Comparison of ENCODE assay signal across 8 cellular contexts in the genomic region with DNA sequence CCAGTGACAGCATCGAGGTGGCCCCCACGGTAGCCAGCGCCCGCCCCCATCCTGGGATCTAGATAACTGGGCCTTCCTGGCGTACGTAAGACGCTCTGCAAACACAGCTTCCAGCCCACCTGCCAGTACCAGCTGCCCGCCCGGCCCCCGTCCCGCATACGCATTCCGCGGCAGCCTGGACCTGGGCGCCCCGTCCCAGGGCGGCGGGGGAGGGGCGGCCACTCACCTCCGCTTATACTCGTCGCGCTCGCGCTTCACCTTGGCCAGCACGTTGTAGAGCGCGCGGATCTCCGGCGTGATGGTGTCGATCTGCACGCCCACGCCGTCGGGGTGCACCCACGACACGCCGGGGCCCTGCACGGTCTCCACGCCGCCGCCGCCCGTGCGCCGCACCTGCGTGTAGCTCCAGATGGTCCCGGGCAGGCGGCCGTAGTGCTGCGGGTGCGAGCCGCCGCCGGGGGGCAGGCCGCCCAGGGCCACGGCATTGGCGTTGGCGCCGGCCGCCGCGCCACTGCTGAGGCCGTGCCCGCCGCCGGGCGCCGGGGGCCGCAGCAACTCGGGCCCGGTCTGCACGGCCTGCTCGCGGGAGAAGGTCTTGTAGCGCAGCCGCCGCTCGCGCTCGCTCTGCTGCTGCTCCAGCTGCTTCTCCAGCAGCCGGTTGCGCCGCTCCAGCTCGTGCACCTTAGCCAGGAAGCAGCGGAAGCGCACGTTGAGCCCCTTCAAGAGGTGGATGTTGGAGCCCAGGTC. TPM values are rescaled to one million over a fixed set of nuclear protein-coding genes. Genes with fewer than 3 reads are reported as not detected.
DNase-seq lines count a peak whose midpoint lies in the region; ATAC-seq and TF ChIP-seq lines count a peak whose summit lies in the region.

No MANE protein-coding gene starts in this region.

- WGBS in H9 (ENCODE audit: extremely low coverage, insufficient read length, low lambda C conversion rate) = no CpG with 5 or more reads among the region's 89 CpGs

- peak overlapping the region; percentile 62 to 83 for H3K4me3 Mint-ChIP-seq in H9
- H3K4me3 Mint-ChIP-seq in natural killer cell treated with Interleukin-12 subunit alpha and Interleukin-12 subunit beta and Interleukin-15 and Interleukin-18, amount 100 ng/mL, for 72 hours = peak overlapping the region; percentile 92

- H3K23ac ChIP-seq in H9 (ENCODE audit: insufficient read length, low read depth, low read length) = no peak overlapping the region

- ATAC-seq in natural killer cell treated with Interleukin-12 subunit alpha and Interleukin-12 subunit beta and Interleukin-15 and Interleukin-18, amount 100 ng/mL, for 72 hours = peak in 1 of 2 donors; percentile 0
- ATAC-seq in HG03565 (IDR thresholded peaks at IDR 0.05; ENCODE audit: unreplicated experiment) = no peak

- no peak overlapping the region for H2AK5ac ChIP-seq in H9 (ENCODE audit: insufficient read length, low read length)

- H3K4me1 Mint-ChIP-seq in H9 = peaks cover 12 to 27% of the 10 kb centered on the region in 2 experiments
- H3K4me1 Mint-ChIP-seq in natural killer cell treated with Interleukin-12 subunit alpha and Interleukin-12 subunit beta and Interleukin-15 and Interleukin-18, amount 100 ng/mL, for 72 hours (ENCODE audit: low read depth in 2 of 2) = peaks cover 46 to 52% of the 10 kb centered on the region in 2 donors

- TF ChIP-seq CTCF in H9 (conservative IDR thresholded peaks at IDR 0.05) = no peak; the same call in 2 of the 3 replicates
- no peak for TF ChIP-seq CTCF in epithelial cell of esophagus (IDR thresholded peaks at IDR 0.05; ENCODE audit: insufficient read depth, low read depth, low read length, missing control alignments)

- no peak overlapping the region for H4K8ac ChIP-seq in H9 (replicated peaks; ENCODE audit: insufficient read length, low read depth, low read length)

- H3K18ac ChIP-seq in H9 (ENCODE audit: insufficient read length, low read depth, low read length) = no peak overlapping the region

- peak overlapping the region; percentile 97 for H3K4me3 ChIP-seq in epithelial cell of esophagus (ENCODE audit: low read length)

- no peak overlapping the region for H2AFZ ChIP-seq in H9 (ENCODE audit: low read length)

- H3K14ac ChIP-seq in H9 (ENCODE audit: insufficient read depth, low read length) = peak overlapping the region; percentile 76; the same call in 1 of the 2 replicates

- no peak overlapping the region for H3K27ac ChIP-seq in H9 (ENCODE audit: insufficient read length, low read depth, low read length)

- H3K9me3 Mint-ChIP-seq in H9 = no peaks in the 10 kb centered on the region
- H3K9me3 Mint-ChIP-seq in natural killer cell treated with Interleukin-12 subunit alpha and Interleukin-12 subunit beta and Interleukin-15 and Interleukin-18, amount 100 ng/mL, for 72 hours = no peaks in the 10 kb centered on the region

- H2BK5ac ChIP-seq in H9 (ENCODE audit: insufficient read length, low read length) = no peak overlapping the region

- H4K91ac ChIP-seq in H9 (ENCODE audit: insufficient read length, low read depth, low read length) = no peak overlapping the region

- H3K27me3 ChIP-seq in H9 (ENCODE audit: insufficient read depth, low read length) = peaks cover 5% of the 10 kb centered on the region; the same call in 1 of the 2 replicates

- no peaks in the 10 kb centered on the region for H3K9me3 ChIP-seq in H9 (ENCODE audit: control insufficient read depth, low read depth, low read length)

- H2BK20ac ChIP-seq in H9 (ENCODE audit: low read depth, low read length, poor library complexity, severe bottlenecking) = no peak overlapping the region

- H4K5ac ChIP-seq in H9 (ENCODE audit: insufficient read length, low read depth, low read length) = no peak overlapping the region

- no peak overlapping the region for H3K27ac Mint-ChIP-seq in H9
- H3K27ac Mint-ChIP-seq in natural killer cell treated with Interleukin-12 subunit alpha and Interleukin-12 subunit beta and Interleukin-15 and Interleukin-18, amount 100 ng/mL, for 72 hours = peak overlapping the region; percentile 60 to 100

- no peaks in the 10 kb centered on the region for H4K20me1 ChIP-seq in H9 (ENCODE audit: control insufficient read depth, insufficient read depth, insufficient read length)

- no peak overlapping the region for H3K4ac ChIP-seq in H9 (ENCODE audit: low read depth, low read length)

- H2BK12ac ChIP-seq in H9 (ENCODE audit: insufficient read length, low read depth, low read length) = no peak overlapping the region

- no peak overlapping the region for H3K56ac ChIP-seq in H9 (ENCODE audit: insufficient read length, low read depth, low read length)

- no peak overlapping the region for H2BK15ac ChIP-seq in H9 (ENCODE audit: low read depth, low read length)

- DNase-seq in EH (ENCODE audit: low read depth) (peak; percentile 42), H9 (peak; percentile 62), NCI-H1048 (lab: John Stamatoyannopoulos, UW) (peak; percentile 12), epithelial cell of esophagus (ENCODE audit: low read depth) (peak; percentile 52), ureter (ENCODE audit: low spot score) (peak; percentile 65)
- peak; percentile 33 to 41 for DNase-seq in activated CD8-positive, alpha-beta memory T cell treated with anti-CD3 and anti-CD28 coated beads for 4 hours (ENCODE audit: low read depth in 2 of 2)
- DNase-seq in natural killer cell treated with Interleukin-12 subunit alpha and Interleukin-12 subunit beta and Interleukin-15 and Interleukin-18, amount 100 ng/mL, for 72 hours (ENCODE audit: low spot score) = no peak

- H3K4me2 ChIP-seq in H9 (ENCODE audit: insufficient read depth, insufficient read length, low read length) = peak overlapping the region; percentile 68

- H3K36me3 Mint-ChIP-seq in H9 (ENCODE audit: insufficient read depth in 1 of 3, low read depth in 3 of 3) = no peaks in the 10 kb centered on the region; a peak in 1 of 7 replicates
- H3K36me3 Mint-ChIP-seq in natural killer cell treated with Interleukin-12 subunit alpha and Interleukin-12 subunit beta and Interleukin-15 and Interleukin-18, amount 100 ng/mL, for 72 hours = peaks cover 5% of the 10 kb centered on the region

- no peak overlapping the region for H3K9ac ChIP-seq in H9 (ENCODE audit: extremely low read depth, insufficient read length, low read length)

- peaks cover 5% of the 10 kb centered on the region for H3K23me2 ChIP-seq in H9 (ENCODE audit: insufficient read length, low read depth, low read length, poor library complexity, severe bottlenecking)

- peaks cover 60% of the 10 kb centered on the region for H3K27me3 Mint-ChIP-seq in H9 (ENCODE audit: low read depth)
- peaks cover 0 to 7% of the 10 kb centered on the region in 2 donors for H3K27me3 Mint-ChIP-seq in natural killer cell treated with Interleukin-12 subunit alpha and Interleukin-12 subunit beta and Interleukin-15 and Interleukin-18, amount 100 ng/mL, for 72 hours

- no peaks in the 10 kb centered on the region for H3K79me2 ChIP-seq in H9 (ENCODE audit: insufficient read depth, low read length)

- H3K79me1 ChIP-seq in H9 (ENCODE audit: insufficient read depth, low read depth, low read length, poor library complexity, severe bottlenecking) = no peaks in the 10 kb centered on the region

- H2BK120ac ChIP-seq in H9 (ENCODE audit: low read depth, low read length, poor library complexity, severe bottlenecking) = no peak overlapping the region

- H3K4me1 ChIP-seq in H9 (ENCODE audit: insufficient read depth, low read length) = no peaks in the 10 kb centered on the region; the same call in 1 of the 2 replicates

- H3T11ph ChIP-seq in H9 (ENCODE audit: low read length) = no peak overlapping the region

RNA-seq across cellular contexts. Expression of a gene that starts 0.9 kb away (rescaled TPM):
- total RNA-seq in H9 (2021) (3.6 and 6.1 TPM in 2 replicates), ureter (15.0 TPM)
- total RNA-seq in natural killer cell treated with Interleukin-12 subunit alpha and Interleukin-12 subunit beta and Interleukin-15 and Interleukin-18, amount 100 ng/mL, for 72 hours = 10 to 100 TPM; 23.5 to 44.2 TPM

RNA-seq across cellular contexts. Expression of a gene that starts 53.3 kb away (rescaled TPM):
- total RNA-seq in H9 (2021) = 26.1 TPM in 2 replicates
- total RNA-seq in natural killer cell treated with Interleukin-12 subunit alpha and Interleukin-12 subunit beta and Interleukin-15 and Interleukin-18, amount 100 ng/mL, for 72 hours = 1 to 10 TPM; 4.4 to 5.7 TPM
- total RNA-seq in ureter = 74.4 TPM

Comparison
In these comparisons a context has a peak if more than half of its experiments do, and no peak if none do; other contexts are left out.
1. H3K27ac Mint-ChIP-seq: peak in natural killer cell treated with Interleukin-12 subunit alpha and Interleukin-12 subunit beta and Interleukin-15 and Interleukin-18, amount 100 ng/mL, for 72 hours (2 of 2); none in H9 (0 of 3).